Comparison of ENCODE assay signal across 9 cellular contexts in genomic region chr15:78070049-78070698, GRCh38. TPM values are rescaled to one million over a fixed set of nuclear protein-coding genes. Genes with fewer than 3 reads are reported as not detected.
A peak's percentile ranks its signal among the peaks of the same experiment; 100 is the strongest.
DNase-seq lines count a peak whose midpoint lies in the region; ATAC-seq and TF ChIP-seq lines count a peak whose summit lies in the region.
"Had no signal": no experiment of that assay in that cellular context is flagged by ENCODE, and none has a peak within 500 bp of the region (broad histone marks: within the 10 kb centered on the region; RNA-seq: fewer than 3 reads in every experiment).

No MANE protein-coding gene starts in this region.

- no peaks in the 10 kb centered on the region for H3K9me3 ChIP-seq in HEK293 (ENCODE audit: control insufficient read depth, insufficient read depth, low read depth, low read length)
- H3K9me3 ChIP-seq in effector memory CD4-positive, alpha-beta T cell (ENCODE audit: control insufficient read depth, low read length), result no peaks in the 10 kb centered on the region

- H3K36me3 ChIP-seq in HEK293 (ENCODE audit: control insufficient read depth in 2 of 2, insufficient read depth in 1 of 2, low read length in 2 of 2), result peaks cover 0 to 4% of the 10 kb centered on the region in 2 experiments; a peak in 1 of 3 replicates
- H3K36me3 ChIP-seq in effector memory CD4-positive, alpha-beta T cell (ENCODE audit: control insufficient read depth, insufficient read depth, low read length), result no peaks in the 10 kb centered on the region

- POLR2A ChIA-PET in HEK293 (lab: Yijun Ruan, JAX), result interaction anchor here (1.1 kb wide), 1 partner anchor 18 kb away, joined by 3 read pairs; no protein-coding TSS in a partner anchor

- no peak overlapping the region for H3K4me3 ChIP-seq in HEK293 (ENCODE audit: low read depth, low read length)
- peak overlapping the region; percentile 39 for H3K4me3 ChIP-seq in effector memory CD4-positive, alpha-beta T cell (ENCODE audit: insufficient read depth, low read depth, low read length, poor library complexity, severe bottlenecking)

- H3K27ac ChIP-seq in HEK293 (ENCODE audit: extremely low read depth, low read depth, low read length), result no peak overlapping the region; the same call in 1 of the 2 replicates
- peak overlapping the region; percentile 62 for H3K27ac ChIP-seq in effector memory CD4-positive, alpha-beta T cell (ENCODE audit: insufficient read depth, low read length, poor library complexity, severe bottlenecking)

- no peak for ATAC-seq in GM21390 (IDR thresholded peaks at IDR 0.05; ENCODE audit: unreplicated experiment)

- TF ChIP-seq CTCF in HEK293 (tag by site-specific recombination; IDR thresholded peaks at IDR 0.05), result no peak

- H3K4me1 ChIP-seq in HEK293 (ENCODE audit: control insufficient read depth, insufficient read depth, low read length), result peaks cover 64% of the 10 kb centered on the region
- H3K4me1 ChIP-seq in effector memory CD4-positive, alpha-beta T cell (ENCODE audit: control insufficient read depth, insufficient read depth, low read length, poor library complexity, severe bottlenecking), result peaks cover 68% of the 10 kb centered on the region

- CTCF ChIA-PET in HEK293 (lab: Yijun Ruan, JAX), result interaction anchor here (0.6 to 1.7 kb wide), 10 partner anchors 16 to 807 kb away, joined by 3 to 9 read pairs (median 4); no protein-coding TSS in a partner anchor

- no peaks in the 10 kb centered on the region for H3K27me3 ChIP-seq in effector memory CD4-positive, alpha-beta T cell (replicated peaks; ENCODE audit: control insufficient read depth, insufficient read depth, low read length, poor library complexity, severe bottlenecking)

- DNase-seq in T-helper 1 cell (peak in 3 of 5 donors; percentile 23 to 62 (median 46)), NCI-H774 (lab: John Stamatoyannopoulos, UW) (no peak), HT-29 (ENCODE audit: low spot score) (no peak)
- no peak for DNase-seq in effector memory CD4-positive, alpha-beta T cell
- DNase-seq in stimulated activated naive CD4-positive, alpha-beta T cell treated with Interleukin-2 at 50 U/mL for 16 hours (lab: John Stamatoyannopoulos, UW), result peak; percentile 29
- DNase-seq: NCI-H510A had no signal

TF ChIP-seq in HEK293, 187 proteins besides CTCF, POLR2A, EP300 and RAD21:
- TF ChIP-seq EGR2 (tag by site-specific recombination; IDR thresholded peaks at IDR 0.05; ENCODE audit: low read depth) (peak; percentile 93), ZNF830 (tag by site-specific recombination; IDR thresholded peaks at IDR 0.05; ENCODE audit: low read depth) (no peak), ZNF600 (tag by site-specific recombination; IDR thresholded peaks at IDR 0.05) (peak; percentile 59), ZNF133 (tag by site-specific recombination; IDR thresholded peaks at IDR 0.05) (no peak), ZNF626 (tag by site-specific recombination; IDR thresholded peaks at IDR 0.05) (no peak), ZFP37 (tag by site-specific recombination; IDR thresholded peaks at IDR 0.05) (no peak), ZNF341 (tag by site-specific recombination; IDR thresholded peaks at IDR 0.05; ENCODE audit: low read depth) (no peak), ZNF274 (IDR thresholded peaks at IDR 0.05; ENCODE audit: low read length) (no peak), ZNF274 (tag by site-specific recombination; IDR thresholded peaks at IDR 0.05; ENCODE audit: borderline replicate concordance) (no peak), ZNF629 (tag by site-specific recombination; IDR thresholded peaks at IDR 0.05) (no peak), MEIS1 (CRISPR knock-in tag; IDR thresholded peaks at IDR 0.05; ENCODE audit: borderline replicate concordance) (no peak), ZFHX2 (tag by site-specific recombination; conservative IDR thresholded peaks at IDR 0.05) (peak; percentile 81), ZNF580 (tag by site-specific recombination; IDR thresholded peaks at IDR 0.05) (no peak), ZNF324 (tag by site-specific recombination; IDR thresholded peaks at IDR 0.05) (no peak), ZNF280C (tag by site-specific recombination; IDR thresholded peaks at IDR 0.05) (no peak), ZSCAN18 (tag by site-specific recombination; IDR thresholded peaks at IDR 0.05) (no peak), ZBTB48 (tag by site-specific recombination; IDR thresholded peaks at IDR 0.05) (no peak), PATZ1 (tag by site-specific recombination; IDR thresholded peaks at IDR 0.05) (peak; percentile 30; the same call in 1 of the 2 replicates), HOXC10 (CRISPR knock-in tag; IDR thresholded peaks at IDR 0.05) (no peak)

RNA-seq across cellular contexts. Expression of gene TBC1D2B, which starts 7.3 kb away (rescaled TPM):
- total RNA-seq in HT-29 (2014; rRNA removed; shearing (Covaris generic)), result 20.4 and 25.1 TPM in 2 replicates

RNA-seq across cellular contexts. Expression of gene SH2D7, which starts 22.2 kb away (rescaled TPM):
- 0.05 TPM in 1 of 2 replicates, not detected in the other for total RNA-seq in HT-29 (2014; rRNA removed; shearing (Covaris generic))
- total RNA-seq: bronchial epithelial cell had no signal

Comparison
In these comparisons a context has a peak if more than half of its experiments do, and no peak if none do; other contexts are left out.
1. DNase-seq: peak in T-helper 1 cell (3 of 5) and stimulated activated naive CD4-positive, alpha-beta T cell treated with Interleukin-2 at 50 U/mL for 16 hours (single experiment); none in effector memory CD4-positive, alpha-beta T cell (0 of 3), NCI-H774 (single experiment) and HT-29 (single experiment).